ENCODE assay signal across 30 cellular contexts in genomic region chr11:16052750-16053149, GRCh38.
"Had no signal": no experiment of that assay in that cellular context is flagged by ENCODE, and none has a peak within 500 bp of the region (broad histone marks: within the 10 kb centered on the region; RNA-seq: fewer than 3 reads in every experiment).

No MANE protein-coding gene starts in this region.

- H2AFZ ChIP-seq: hepatocyte had no signal

- H3K4me1 ChIP-seq: colonic mucosa, gastrocnemius medialis, left lung, prostate gland, right atrium auricular region, spleen, testis, tibial artery had no signal

- H3K79me2 ChIP-seq: hepatocyte had no signal

- DNase-seq: colonic mucosa; effector CD8-positive, alpha-beta T cell; endodermal cell; foreskin fibroblast; gastrocnemius medialis; head of caudate nucleus; left cardiac atrium; left lung; mesenchymal stem cell; mucosa of descending colon; naive B cell; nucleus accumbens; spleen; stimulated activated CD4-positive, alpha-beta T cell treated with anti-CD3 and anti-CD28 coated beads, Interleukin-4, amount 100 ng/mL, for 4 hours; stimulated activated naive CD8-positive, alpha-beta T cell treated with anti-CD3 and anti-CD28 coated beads, Interleukin-15, Interleukin-2, amounts not matched to agents 100 U/mL and 50 U/mL, for 24 hours; substantia nigra; testis; tibial artery had no signal

- H3K9me3 Mint-ChIP-seq: dendritic cell treated with granulocyte-macrophage colony-stimulating factor and Interleukin-4, amounts not matched to agents 40 ng/mL and 50 ng/mL, for 4 days; endodermal cell had no signal

- H3K4me3 ChIP-seq: colonic mucosa, gastrocnemius medialis, hepatocyte, left lung, mucosa of descending colon, prostate gland, right atrium auricular region, spleen, testis, tibial artery had no signal

- H3K4me2 ChIP-seq: hepatocyte had no signal

- ATAC-seq: esophagus mucosa; gastrocnemius medialis; left cardiac atrium; left lung; mucosa of descending colon; natural killer cell treated with Interleukin-12 subunit alpha and Interleukin-12 subunit beta and Interleukin-15 and Interleukin-18, amount 100 ng/mL, for 72 hours; sciatic nerve; stimulated activated memory B cell treated with anti-CD40 and anti-IgM and Interleukin-4, amounts not matched to agents 10 μg/mL and 1 μg/mL and 100 μg/mL, for 72 hours; stimulated activated naive CD8-positive, alpha-beta T cell treated with anti-CD3 and anti-CD28 coated beads, Interleukin-15, Interleukin-2, amounts not matched to agents 100 U/mL and 50 U/mL, for 24 hours had no signal

- H3K27ac Mint-ChIP-seq: dendritic cell treated with granulocyte-macrophage colony-stimulating factor and Interleukin-4, amounts not matched to agents 40 ng/mL and 50 ng/mL, for 4 days; endodermal cell; mesothelial cell of epicardium; naive B cell; natural killer cell treated with Interleukin-12 subunit alpha and Interleukin-12 subunit beta and Interleukin-15 and Interleukin-18, amount 100 ng/mL, for 72 hours; stimulated activated memory B cell treated with anti-CD40 and anti-IgM and Interleukin-4, amounts not matched to agents 10 μg/mL and 1 μg/mL and 100 μg/mL, for 72 hours; type B pancreatic cell had no signal

- H3K4me3 Mint-ChIP-seq: dendritic cell treated with granulocyte-macrophage colony-stimulating factor and Interleukin-4, amounts not matched to agents 40 ng/mL and 50 ng/mL, for 4 days; endodermal cell; mesothelial cell of epicardium; naive B cell; natural killer cell treated with Interleukin-12 subunit alpha and Interleukin-12 subunit beta and Interleukin-15 and Interleukin-18, amount 100 ng/mL, for 72 hours; neural crest cell; stimulated activated memory B cell treated with anti-CD40 and anti-IgM and Interleukin-4, amounts not matched to agents 10 μg/mL and 1 μg/mL and 100 μg/mL, for 72 hours; type B pancreatic cell had no signal

- H3K4me1 Mint-ChIP-seq: mesothelial cell of epicardium; naive B cell; neural crest cell; stimulated activated memory B cell treated with anti-CD40 and anti-IgM and Interleukin-4, amounts not matched to agents 10 μg/mL and 1 μg/mL and 100 μg/mL, for 72 hours had no signal

- H3K27me3 ChIP-seq: colonic mucosa, gastrocnemius medialis, hepatocyte, left lung, right atrium auricular region, spleen, testis, tibial artery had no signal

- H3K9me3 ChIP-seq: colonic mucosa, gastrocnemius medialis, left lung, mucosa of descending colon, prostate gland, right atrium auricular region, testis had no signal

- H3K27ac ChIP-seq: colonic mucosa, epithelial cell of prostate, gastrocnemius medialis, hepatocyte, left lung, prostate gland, right atrium auricular region, spleen, testis, tibial artery had no signal

- H3K36me3 ChIP-seq: colonic mucosa, left lung, prostate gland, spleen had no signal

- H3K36me3 Mint-ChIP-seq: naive B cell; natural killer cell treated with Interleukin-12 subunit alpha and Interleukin-12 subunit beta and Interleukin-15 and Interleukin-18, amount 100 ng/mL, for 72 hours; stimulated activated memory B cell treated with anti-CD40 and anti-IgM and Interleukin-4, amounts not matched to agents 10 μg/mL and 1 μg/mL and 100 μg/mL, for 72 hours had no signal

- H3K27me3 Mint-ChIP-seq: dendritic cell treated with granulocyte-macrophage colony-stimulating factor and Interleukin-4, amounts not matched to agents 40 ng/mL and 50 ng/mL, for 4 days; natural killer cell treated with Interleukin-12 subunit alpha and Interleukin-12 subunit beta and Interleukin-15 and Interleukin-18, amount 100 ng/mL, for 72 hours; stimulated activated memory B cell treated with anti-CD40 and anti-IgM and Interleukin-4, amounts not matched to agents 10 μg/mL and 1 μg/mL and 100 μg/mL, for 72 hours; type B pancreatic cell had no signal
